10 cellular contexts compared by ENCODE assay signal in the genomic region with DNA sequence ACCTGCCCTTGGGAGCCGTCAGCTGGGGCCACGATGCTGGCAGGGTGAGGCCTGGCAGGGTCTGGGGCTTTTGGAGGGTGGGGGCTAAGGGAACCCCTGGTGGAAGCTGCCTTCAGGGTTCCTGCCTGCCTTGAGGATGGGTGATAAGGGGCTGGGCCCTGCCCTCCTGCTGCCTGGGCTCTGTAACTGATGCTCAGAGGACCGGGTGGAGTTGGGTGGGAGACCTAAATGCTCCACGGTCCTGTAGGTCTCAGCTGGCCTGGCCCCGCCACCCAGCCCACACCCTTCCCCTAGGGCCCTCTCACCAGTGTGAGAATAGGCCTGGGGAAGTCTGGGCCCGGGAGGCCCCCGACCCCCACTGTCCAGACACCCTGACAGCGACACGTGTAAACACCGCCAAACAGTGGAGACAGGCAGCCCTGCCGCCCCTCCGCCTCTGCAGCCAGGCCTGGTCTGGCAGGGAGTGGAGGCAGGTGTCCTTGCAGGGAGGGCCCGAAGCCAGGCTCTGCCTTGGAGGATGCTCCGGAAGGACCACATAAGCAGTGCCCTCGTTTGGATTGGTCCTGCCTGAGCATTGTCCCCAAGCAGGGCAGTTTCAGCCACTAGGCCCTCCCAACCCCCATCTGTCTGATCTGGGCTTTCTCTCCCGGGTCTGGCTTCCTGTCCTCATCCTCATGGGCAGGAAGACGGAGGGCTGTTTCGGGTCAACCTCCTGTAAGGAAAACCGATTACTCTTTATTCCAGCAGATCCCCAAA. TPM values are rescaled to one million over a fixed set of nuclear protein-coding genes. Genes with fewer than 3 reads are reported as not detected.
DNase-seq lines count a peak whose midpoint lies in the region; ATAC-seq and TF ChIP-seq lines count a peak whose summit lies in the region.
"Had no signal": no experiment of that assay in that cellular context is flagged by ENCODE, and none has a peak within 500 bp of the region (broad histone marks: within the 10 kb centered on the region; RNA-seq: fewer than 3 reads in every experiment).

No MANE protein-coding gene starts in this region.

- no peak for DNase-seq in activated T-helper 1 cell treated with anti-CD3 and anti-CD28 coated beads, Interleukin-12 subunit alpha, Interleukin-12 subunit beta, Interleukin-2, Interleukin-4 antibody, amounts not matched to agents 30 ng/mL and 10 ng/mL and 1 ng/mL, durations not matched to agents 14 hours and 24 hours and 36 hours (ENCODE audit: low spot score)
- DNase-seq in inferior parietal cortex (ENCODE audit: extremely low spot score) (peak; percentile 56), middle frontal gyrus (ENCODE audit: extremely low spot score, low spot score) (no peak)
- DNase-seq in activated CD4-positive, alpha-beta T cell treated with anti-CD3 and anti-CD28 coated beads, Interleukin-2, amount 50 U/mL, for 4 hours, result no peak
- DNase-seq: activated CD4-positive, alpha-beta T cell treated with anti-CD3 and anti-CD28 coated beads for 48 hours; erythroblast; NCI-H187 treated with DMSO at 0.1 percent for 48 hours had no signal

- peaks cover 13% of the 10 kb centered on the region for H4K20me1 ChIP-seq in Loucy (ENCODE audit: insufficient read depth, low read length, poor library complexity, severe bottlenecking)

- no peaks in the 10 kb centered on the region for H3K4me1 Mint-ChIP-seq in activated T-helper 1 cell treated with anti-CD3 and anti-CD28 coated beads, Interleukin-12 subunit alpha, Interleukin-12 subunit beta, Interleukin-2, Interleukin-4 antibody, amounts not matched to agents 30 ng/mL and 10 ng/mL and 1 ng/mL, durations not matched to agents 14 hours and 24 hours and 36 hours (ENCODE audit: low read depth)

- H3K27me3 Mint-ChIP-seq in activated T-helper 1 cell treated with anti-CD3 and anti-CD28 coated beads, Interleukin-12 subunit alpha, Interleukin-12 subunit beta, Interleukin-2, Interleukin-4 antibody, amounts not matched to agents 30 ng/mL and 10 ng/mL and 1 ng/mL, durations not matched to agents 14 hours and 24 hours and 36 hours (ENCODE audit: insufficient read depth), result peaks cover 42% of the 10 kb centered on the region

- H3K27me3 ChIP-seq in Loucy (ENCODE audit: insufficient read depth, low read length, poor library complexity, severe bottlenecking), result no peaks in the 10 kb centered on the region

- H3F3A ChIP-seq in Loucy (ENCODE audit: low read depth), result no peaks in the 10 kb centered on the region

- H3K9me3 Mint-ChIP-seq in activated T-helper 1 cell treated with anti-CD3 and anti-CD28 coated beads, Interleukin-12 subunit alpha, Interleukin-12 subunit beta, Interleukin-2, Interleukin-4 antibody, amounts not matched to agents 30 ng/mL and 10 ng/mL and 1 ng/mL, durations not matched to agents 14 hours and 24 hours and 36 hours, result no peaks in the 10 kb centered on the region

- peak overlapping the region; percentile 11 for H3K4me3 Mint-ChIP-seq in activated T-helper 1 cell treated with anti-CD3 and anti-CD28 coated beads, Interleukin-12 subunit alpha, Interleukin-12 subunit beta, Interleukin-2, Interleukin-4 antibody, amounts not matched to agents 30 ng/mL and 10 ng/mL and 1 ng/mL, durations not matched to agents 14 hours and 24 hours and 36 hours

- H3K79me2 ChIP-seq in Loucy (ENCODE audit: insufficient read depth, low read length), result peaks cover 72% of the 10 kb centered on the region

- no peak overlapping the region for H3K27ac Mint-ChIP-seq in activated T-helper 1 cell treated with anti-CD3 and anti-CD28 coated beads, Interleukin-12 subunit alpha, Interleukin-12 subunit beta, Interleukin-2, Interleukin-4 antibody, amounts not matched to agents 30 ng/mL and 10 ng/mL and 1 ng/mL, durations not matched to agents 14 hours and 24 hours and 36 hours

- no peaks in the 10 kb centered on the region for H3K9me3 ChIP-seq in Loucy (ENCODE audit: insufficient read depth, low read depth, low read length)

- H3K9me2 ChIP-seq in Loucy (replicated peaks; ENCODE audit: low read depth, low read length), result no peaks in the 10 kb centered on the region

- H3K4me2 ChIP-seq in Loucy (ENCODE audit: low read depth, low read length, poor library complexity, severe bottlenecking), result peak overlapping the region; percentile 96

- ATAC-seq in HG02571 (IDR thresholded peaks at IDR 0.05; ENCODE audit: unreplicated experiment), result no peak

- peaks cover 64% of the 10 kb centered on the region for H3K4me1 ChIP-seq in Loucy (ENCODE audit: insufficient read depth, low read length, poor library complexity, severe bottlenecking)

- H3K36me3 Mint-ChIP-seq in activated T-helper 1 cell treated with anti-CD3 and anti-CD28 coated beads, Interleukin-12 subunit alpha, Interleukin-12 subunit beta, Interleukin-2, Interleukin-4 antibody, amounts not matched to agents 30 ng/mL and 10 ng/mL and 1 ng/mL, durations not matched to agents 14 hours and 24 hours and 36 hours (ENCODE audit: low read depth), result no peaks in the 10 kb centered on the region

- H3K9ac ChIP-seq in Loucy (ENCODE audit: low read depth, low read length, poor library complexity, severe bottlenecking), result peak overlapping the region; percentile 97

- H3K4me3 ChIP-seq in Loucy (ENCODE audit: low read length, poor library complexity, severe bottlenecking), result peak overlapping the region; percentile 80
- no peak overlapping the region for H3K4me3 ChIP-seq in skin epidermis

- intact Hi-C loops in activated T-helper 1 cell treated with anti-CD3 and anti-CD28 coated beads, Interleukin-12 subunit alpha, Interleukin-12 subunit beta, Interleukin-2, Interleukin-4 antibody, amounts not matched to agents 30 ng/mL and 10 ng/mL and 1 ng/mL, durations not matched to agents 14 hours and 24 hours and 36 hours (cut with micrococcal nuclease), result no loop called here

- TF ChIP-seq CTCF in Loucy (conservative IDR thresholded peaks at IDR 0.05; ENCODE audit: low read length), result no peak

- no peak overlapping the region for H2AFZ ChIP-seq in Loucy (ENCODE audit: low read length)

- peak overlapping the region in 16 of 21 experiments; percentile 47 to 97 (median 93) for H3K27ac ChIP-seq in skin epidermis

- no peaks in the 10 kb centered on the region for H3K36me3 ChIP-seq in Loucy (ENCODE audit: insufficient read depth, low read length)

RNA-seq across cellular contexts. Expression of a gene that starts 6.5 kb away (rescaled TPM):
- 0.02 and 0.08 TPM in 2 replicates for total RNA-seq in activated T-helper 1 cell treated with anti-CD3 and anti-CD28 coated beads, Interleukin-12 subunit alpha, Interleukin-12 subunit beta, Interleukin-2, Interleukin-4 antibody, amounts not matched to agents 30 ng/mL and 10 ng/mL and 1 ng/mL, durations not matched to agents 14 hours and 24 hours and 36 hours
